In the genomic region with DNA sequence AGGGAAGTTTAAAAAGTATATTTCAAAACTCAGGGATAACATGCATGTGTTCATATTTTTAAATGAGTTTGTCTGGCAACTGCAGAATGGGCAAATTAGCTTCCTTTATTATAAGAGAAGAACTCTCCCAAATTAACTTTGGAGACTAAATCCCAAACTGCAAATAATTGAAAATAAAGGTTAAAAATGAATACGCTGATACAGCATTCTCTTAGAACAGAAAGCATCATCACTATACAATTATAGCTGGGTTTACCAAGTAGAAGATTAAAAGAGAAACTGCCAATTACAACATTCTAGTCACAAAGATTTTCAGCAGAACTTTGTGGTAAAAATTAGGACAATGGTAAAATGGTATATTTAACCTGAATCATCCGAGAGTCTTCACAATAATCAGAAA, we compare ENCODE assay signal across 30 cellular contexts.
"Had no signal": no experiment of that assay in that cellular context is flagged by ENCODE, and none has a peak within 500 bp of the region (broad histone marks: within the 10 kb centered on the region; RNA-seq: fewer than 3 reads in every experiment).

No MANE protein-coding gene starts in this region.

- DNase-seq: activated B cell treated with CpG ODN at 0.5 μM for 24 hours; activated CD4-positive, alpha-beta memory T cell treated with anti-CD3 and anti-CD28 coated beads for 36 hours; activated CD4-positive, alpha-beta T cell treated with anti-CD3 and anti-CD28 coated beads for 4 hours; activated CD4-positive, alpha-beta T cell treated with anti-CD3 and anti-CD28 coated beads, Interleukin-2, amount 10 ng/mL, durations not matched to agents 24 days and 14 days; activated CD4-positive, alpha-beta T cell treated with anti-CD3 and anti-CD28 coated beads, Interleukin-2, amount 50 U/mL, for 1 hour; activated CD4-positive, alpha-beta T cell treated with anti-CD3 and anti-CD28 coated beads, Interleukin-2, amount 50 U/mL, for 4 hours; activated CD4-positive, CD25-positive, alpha-beta regulatory T cell treated with anti-CD3 and anti-CD28 coated beads, Interleukin-2, amount 50 U/mL, for 72 hours; activated CD8-positive, alpha-beta memory T cell treated with anti-CD3 and anti-CD28 coated beads, Interleukin-2, amount 50 U/mL, for 4 hours; activated CD8-positive, alpha-beta T cell treated with anti-CD3 and anti-CD28 coated beads for 36 hours; activated effector memory CD4-positive, alpha-beta T cell treated with Interleukin-2 at 50 U/mL for 16 hours; activated gamma-delta T cell; activated naive CD4-positive, alpha-beta T cell treated with anti-CD3 and anti-CD28 coated beads, Interleukin-2, amount 10 ng/mL, durations not matched to agents 7 days and 5 days; activated naive CD4-positive, alpha-beta T cell treated with Interleukin-2 at 50 U/mL for 16 hours; activated naive CD8-positive, alpha-beta T cell treated with anti-CD3 and anti-CD28 coated beads for 36 hours; activated T-cell treated with anti-CD3 and anti-CD28 coated beads for 4 hours; activated T-cell treated with anti-CD3 and anti-CD28 coated beads, Interleukin-2, amount 50 U/mL, for 24 hours; activated T-cell treated with anti-CD3 and anti-CD28 coated beads, Interleukin-2, amount 50 U/mL, for 48 hours; adrenal gland; amniotic stem cell; aorta; body of pancreas; brain microvascular endothelial cell; central memory CD4-positive, alpha-beta T cell; T-helper 1 cell; T-helper 2 cell; T-helper 9 cell had no signal

- H3K36me3 ChIP-seq: adrenal gland, brain microvascular endothelial cell, breast epithelium had no signal

- H3K27ac ChIP-seq: adrenal gland, body of pancreas, brain microvascular endothelial cell, breast epithelium, VCaP had no signal

- H3K4me1 ChIP-seq: adrenal gland, breast epithelium had no signal

- H3K27me3 ChIP-seq: adrenal gland, body of pancreas, brain microvascular endothelial cell, breast epithelium had no signal

- ATAC-seq: activated CD8-positive, alpha-beta T cell treated with anti-CD3 and anti-CD28 coated beads for 36 hours; body of pancreas had no signal

- H3K9me3 ChIP-seq: adrenal gland, breast epithelium had no signal

- H3K4me3 ChIP-seq: adrenal gland, body of pancreas, breast epithelium had no signal

- FAIRE-seq: astrocyte, TTC549 had no signal
